31 cellular contexts compared by ENCODE assay signal in the genomic region with DNA sequence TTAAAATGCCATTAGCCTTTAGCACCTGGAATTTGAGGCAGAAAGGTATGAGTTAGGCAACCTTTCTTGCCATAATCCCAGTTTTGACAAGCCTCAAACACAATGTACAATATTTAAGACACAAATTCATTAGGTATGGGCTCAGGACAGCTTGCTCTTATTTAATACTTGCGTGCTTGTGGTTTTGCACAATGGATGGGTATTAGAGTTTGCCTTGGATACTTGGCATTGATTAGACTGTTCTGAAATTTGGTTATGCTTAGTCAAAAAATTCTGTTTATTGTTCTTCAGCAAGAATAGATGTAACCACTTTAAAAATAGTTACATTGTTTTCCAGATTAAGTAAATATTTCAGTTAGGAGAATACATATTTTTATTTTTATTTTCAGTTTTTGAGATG. TPM values are rescaled to one million over a fixed set of nuclear protein-coding genes. Genes with fewer than 3 reads are reported as not detected.
"Had no signal": no experiment of that assay in that cellular context is flagged by ENCODE, and none has a peak within 500 bp of the region (broad histone marks: within the 10 kb centered on the region; RNA-seq: fewer than 3 reads in every experiment).

No MANE protein-coding gene starts in this region.

- DNase-seq: activated CD4-positive, alpha-beta memory T cell treated with anti-CD3 and anti-CD28 coated beads for 36 hours; activated CD4-positive, alpha-beta T cell treated with anti-CD3 and anti-CD28 coated beads for 36 hours; activated CD4-positive, alpha-beta T cell treated with anti-CD3 and anti-CD28 coated beads, Interleukin-2, amount 10 ng/mL, durations not matched to agents 24 days and 14 days; activated CD4-positive, CD25-positive, alpha-beta regulatory T cell; activated CD4-positive, CD25-positive, alpha-beta regulatory T cell treated with anti-CD3 and anti-CD28 coated beads, Interleukin-2, amount 50 U/mL, for 72 hours; activated CD8-positive, alpha-beta memory T cell treated with anti-CD3 and anti-CD28 coated beads, Interleukin-2, amount 10 ng/mL, durations not matched to agents 7 days and 5 days; activated CD8-positive, alpha-beta memory T cell treated with anti-CD3 and anti-CD28 coated beads, Interleukin-2, amount 50 U/mL, for 4 hours; activated CD8-positive, alpha-beta T cell treated with anti-CD3 and anti-CD28 coated beads, Interleukin-2, amount 10 ng/mL, durations not matched to agents 7 days and 5 days; activated gamma-delta T cell; activated naive CD4-positive, alpha-beta T cell; activated naive CD4-positive, alpha-beta T cell treated with anti-CD3 and anti-CD28 coated beads, Interleukin-2, amount 10 ng/mL, durations not matched to agents 7 days and 5 days; activated T-cell treated with anti-CD3 and anti-CD28 coated beads, Interleukin-2, amount 50 U/mL, for 1 hour; activated T-cell treated with anti-CD3 and anti-CD28 coated beads, Interleukin-2, amount 50 U/mL, for 72 hours; amniotic stem cell; anterior cingulate cortex; brain microvascular endothelial cell; caudate nucleus; cerebellar nuclear complex; colonic mucosa; effector CD8-positive, alpha-beta T cell; foreskin fibroblast; glutamatergic neuron; heart left ventricle; T-helper 2 cell had no signal

- H3K27me3 ChIP-seq: brain microvascular endothelial cell, colonic mucosa, heart left ventricle had no signal

- H3K27ac Mint-ChIP-seq: activated CD4-positive, alpha-beta memory T cell treated with anti-CD3 and anti-CD28 coated beads for 36 hours; activated CD4-positive, alpha-beta T cell treated with anti-CD3 and anti-CD28 coated beads for 36 hours; activated CD4-positive, alpha-beta T cell treated with anti-CD3 and anti-CD28 coated beads, Interleukin-2, amount 10 ng/mL, durations not matched to agents 24 days and 14 days; activated CD8-positive, alpha-beta memory T cell treated with anti-CD3 and anti-CD28 coated beads, Interleukin-2, amount 10 ng/mL, durations not matched to agents 7 days and 5 days; activated CD8-positive, alpha-beta T cell treated with anti-CD3 and anti-CD28 coated beads, Interleukin-2, amount 10 ng/mL, durations not matched to agents 7 days and 5 days; activated naive CD4-positive, alpha-beta T cell treated with anti-CD3 and anti-CD28 coated beads, Interleukin-2, amount 10 ng/mL, durations not matched to agents 7 days and 5 days; activated naive CD8-positive, alpha-beta T cell; activated T-cell treated with anti-CD3 and anti-CD28 coated beads, Interleukin-2, amount 50 U/mL, for 72 hours had no signal

- FAIRE-seq: astrocyte, endometrium, endothelial cell of umbilical vein, frontal cortex had no signal

- H3K36me3 ChIP-seq: colonic mucosa had no signal

- H3K9me3 Mint-ChIP-seq: activated CD4-positive, alpha-beta memory T cell treated with anti-CD3 and anti-CD28 coated beads for 36 hours; activated CD4-positive, alpha-beta T cell treated with anti-CD3 and anti-CD28 coated beads, Interleukin-2, amount 10 ng/mL, durations not matched to agents 24 days and 14 days; activated naive CD4-positive, alpha-beta T cell treated with anti-CD3 and anti-CD28 coated beads, Interleukin-2, amount 10 ng/mL, durations not matched to agents 7 days and 5 days; activated T-cell treated with anti-CD3 and anti-CD28 coated beads, Interleukin-2, amount 50 U/mL, for 72 hours had no signal

- H3K4me3 ChIP-seq: colonic mucosa, heart left ventricle had no signal

- H3K27me3 Mint-ChIP-seq: activated CD4-positive, alpha-beta memory T cell treated with anti-CD3 and anti-CD28 coated beads for 36 hours; activated CD4-positive, alpha-beta T cell treated with anti-CD3 and anti-CD28 coated beads for 36 hours; activated CD4-positive, alpha-beta T cell treated with anti-CD3 and anti-CD28 coated beads, Interleukin-2, amount 10 ng/mL, durations not matched to agents 24 days and 14 days; activated CD8-positive, alpha-beta memory T cell treated with anti-CD3 and anti-CD28 coated beads, Interleukin-2, amount 10 ng/mL, durations not matched to agents 7 days and 5 days; activated naive CD4-positive, alpha-beta T cell treated with anti-CD3 and anti-CD28 coated beads, Interleukin-2, amount 10 ng/mL, durations not matched to agents 7 days and 5 days; activated naive CD8-positive, alpha-beta T cell had no signal

- H3K27ac ChIP-seq: brain microvascular endothelial cell, colonic mucosa had no signal

- H3K4me1 ChIP-seq: colonic mucosa had no signal

- H3K4me1 Mint-ChIP-seq: activated CD4-positive, alpha-beta T cell treated with anti-CD3 and anti-CD28 coated beads, Interleukin-2, amount 10 ng/mL, durations not matched to agents 24 days and 14 days had no signal

- ATAC-seq: activated CD4-positive, alpha-beta T cell treated with anti-CD3 and anti-CD28 coated beads for 36 hours; activated CD8-positive, alpha-beta memory T cell treated with anti-CD3 and anti-CD28 coated beads, Interleukin-2, amount 10 ng/mL, durations not matched to agents 7 days and 5 days; activated CD8-positive, alpha-beta T cell treated with anti-CD3 and anti-CD28 coated beads, Interleukin-2, amount 10 ng/mL, durations not matched to agents 7 days and 5 days; activated T-cell treated with anti-CD3 and anti-CD28 coated beads, Interleukin-2, amount 50 U/mL, for 72 hours; esophagus mucosa had no signal

- H3K9me3 ChIP-seq: colonic mucosa, heart left ventricle had no signal

- H3K4me3 Mint-ChIP-seq: activated CD4-positive, alpha-beta memory T cell treated with anti-CD3 and anti-CD28 coated beads for 36 hours; activated CD4-positive, alpha-beta T cell treated with anti-CD3 and anti-CD28 coated beads for 36 hours; activated CD4-positive, alpha-beta T cell treated with anti-CD3 and anti-CD28 coated beads, Interleukin-2, amount 10 ng/mL, durations not matched to agents 24 days and 14 days; activated CD8-positive, alpha-beta memory T cell treated with anti-CD3 and anti-CD28 coated beads, Interleukin-2, amount 10 ng/mL, durations not matched to agents 7 days and 5 days; activated CD8-positive, alpha-beta T cell treated with anti-CD3 and anti-CD28 coated beads, Interleukin-2, amount 10 ng/mL, durations not matched to agents 7 days and 5 days; activated naive CD4-positive, alpha-beta T cell treated with anti-CD3 and anti-CD28 coated beads, Interleukin-2, amount 10 ng/mL, durations not matched to agents 7 days and 5 days; activated naive CD8-positive, alpha-beta T cell; activated T-cell treated with anti-CD3 and anti-CD28 coated beads, Interleukin-2, amount 50 U/mL, for 72 hours had no signal

RNA-seq across cellular contexts. Expression of a gene that starts 5.4 kb away (rescaled TPM):
- total RNA-seq: dermis microvascular lymphatic vessel endothelial cell, endothelial cell of umbilical vein had no signal
- polyA plus RNA-seq: endothelial cell of umbilical vein had no signal
